In the genomic region with DNA sequence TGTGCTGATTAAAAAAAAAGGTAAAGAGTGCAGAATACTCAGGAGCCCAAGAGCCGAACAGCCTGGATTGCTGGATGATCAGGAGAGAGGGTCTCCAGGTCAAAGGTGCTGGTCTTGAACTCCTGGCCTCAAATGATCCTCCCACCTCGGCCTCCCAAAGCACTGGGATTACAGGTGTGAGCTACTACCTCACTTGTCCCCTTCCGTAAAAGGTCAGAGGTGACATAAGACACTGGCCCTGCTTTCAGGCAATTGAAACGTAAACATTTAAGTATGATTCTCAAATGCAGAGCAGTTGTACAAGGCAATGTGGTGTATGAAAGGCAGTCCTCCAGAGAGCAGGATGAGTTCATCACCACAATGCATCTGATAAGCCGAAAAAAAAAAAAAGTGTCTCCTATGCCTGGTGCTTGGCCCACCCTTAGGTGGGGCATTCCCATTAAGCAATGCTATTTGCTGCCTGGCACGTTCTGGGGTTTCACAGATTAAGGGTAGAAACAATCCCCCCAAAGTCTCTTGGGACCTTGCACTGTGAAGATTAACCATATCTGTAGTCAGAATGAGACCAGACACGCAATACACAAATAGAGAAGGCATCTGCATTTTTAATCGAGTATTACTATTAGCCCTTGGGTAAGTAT, we compare ENCODE assay signal across 1 cellular context.
TF ChIP-seq lines count a peak whose summit lies in the region.

No MANE protein-coding gene starts in this region.

TF ChIP-seq in GM12878, 131 proteins besides CTCF, POLR2A, EP300 and RAD21 (continued from another document and continues in another):
- TF ChIP-seq ELK1 (IDR thresholded peaks at IDR 0.05; ENCODE audit: low read depth, low read length) (no peak), KAT2A (conservative IDR thresholded peaks at IDR 0.05; ENCODE audit: control insufficient read depth, low read depth, low read length) (no peak), STAT1 (conservative IDR thresholded peaks at IDR 0.05) (no peak), USF2 (IDR thresholded peaks at IDR 0.05; ENCODE audit: borderline replicate concordance, low read depth, low read length) (no peak), CUX1 (IDR thresholded peaks at IDR 0.05; ENCODE audit: insufficient replicate concordance, low read depth, low read length) (no peak), NRF1 (conservative IDR thresholded peaks at IDR 0.05; ENCODE audit: low read depth, low read length) (no peak), ZNF274 (IDR thresholded peaks at IDR 0.05; ENCODE audit: insufficient read depth, insufficient read length) (no peak), SIN3A (IDR thresholded peaks at IDR 0.05; ENCODE audit: low read depth, low read length) (no peak), CHD2 (IDR thresholded peaks at IDR 0.05; ENCODE audit: borderline replicate concordance, low read depth, low read length) (peak; percentile 48; the same call in 1 of the 2 replicates), BMI1 (IDR thresholded peaks at IDR 0.05; ENCODE audit: borderline replicate concordance) (peak; percentile 53; the same call in 1 of the 2 replicates), ZBTB33 (IDR thresholded peaks at IDR 0.05) (no peak), NFXL1 (IDR thresholded peaks at IDR 0.05; ENCODE audit: borderline replicate concordance) (no peak), CREM (IDR thresholded peaks at IDR 0.05; ENCODE audit: low read depth) (peak; percentile 72), EED (IDR thresholded peaks at IDR 0.05; ENCODE audit: low read depth) (peak; percentile 74)
- TF ChIP-seq, protein P1, sequence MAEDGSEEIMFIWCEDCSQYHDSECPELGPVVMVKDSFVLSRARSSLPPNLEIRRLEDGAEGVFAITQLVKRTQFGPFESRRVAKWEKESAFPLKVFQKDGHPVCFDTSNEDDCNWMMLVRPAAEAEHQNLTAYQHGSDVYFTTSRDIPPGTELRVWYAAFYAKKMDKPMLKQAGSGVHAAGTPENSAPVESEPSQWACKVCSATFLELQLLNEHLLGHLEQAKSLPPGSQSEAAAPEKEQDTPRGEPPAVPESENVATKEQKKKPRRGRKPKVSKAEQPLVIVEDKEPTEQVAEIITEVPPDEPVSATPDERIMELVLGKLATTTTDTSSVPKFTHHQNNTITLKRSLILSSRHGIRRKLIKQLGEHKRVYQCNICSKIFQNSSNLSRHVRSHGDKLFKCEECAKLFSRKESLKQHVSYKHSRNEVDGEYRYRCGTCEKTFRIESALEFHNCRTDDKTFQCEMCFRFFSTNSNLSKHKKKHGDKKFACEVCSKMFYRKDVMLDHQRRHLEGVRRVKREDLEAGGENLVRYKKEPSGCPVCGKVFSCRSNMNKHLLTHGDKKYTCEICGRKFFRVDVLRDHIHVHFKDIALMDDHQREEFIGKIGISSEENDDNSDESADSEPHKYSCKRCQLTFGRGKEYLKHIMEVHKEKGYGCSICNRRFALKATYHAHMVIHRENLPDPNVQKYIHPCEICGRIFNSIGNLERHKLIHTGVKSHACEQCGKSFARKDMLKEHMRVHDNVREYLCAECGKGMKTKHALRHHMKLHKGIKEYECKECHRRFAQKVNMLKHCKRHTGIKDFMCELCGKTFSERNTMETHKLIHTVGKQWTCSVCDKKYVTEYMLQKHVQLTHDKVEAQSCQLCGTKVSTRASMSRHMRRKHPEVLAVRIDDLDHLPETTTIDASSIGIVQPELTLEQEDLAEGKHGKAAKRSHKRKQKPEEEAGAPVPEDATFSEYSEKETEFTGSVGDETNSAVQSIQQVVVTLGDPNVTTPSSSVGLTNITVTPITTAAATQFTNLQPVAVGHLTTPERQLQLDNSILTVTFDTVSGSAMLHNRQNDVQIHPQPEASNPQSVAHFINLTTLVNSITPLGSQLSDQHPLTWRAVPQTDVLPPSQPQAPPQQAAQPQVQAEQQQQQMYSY (CRISPR knock-in tag; IDR thresholded peaks at IDR 0.05) = no peak
- TF ChIP-seq, protein P2, sequence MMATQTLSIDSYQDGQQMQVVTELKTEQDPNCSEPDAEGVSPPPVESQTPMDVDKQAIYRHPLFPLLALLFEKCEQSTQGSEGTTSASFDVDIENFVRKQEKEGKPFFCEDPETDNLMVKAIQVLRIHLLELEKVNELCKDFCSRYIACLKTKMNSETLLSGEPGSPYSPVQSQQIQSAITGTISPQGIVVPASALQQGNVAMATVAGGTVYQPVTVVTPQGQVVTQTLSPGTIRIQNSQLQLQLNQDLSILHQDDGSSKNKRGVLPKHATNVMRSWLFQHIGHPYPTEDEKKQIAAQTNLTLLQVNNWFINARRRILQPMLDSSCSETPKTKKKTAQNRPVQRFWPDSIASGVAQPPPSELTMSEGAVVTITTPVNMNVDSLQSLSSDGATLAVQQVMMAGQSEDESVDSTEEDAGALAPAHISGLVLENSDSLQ (IDR thresholded peaks at IDR 0.05) = no peak
- TF ChIP-seq, protein P3, sequence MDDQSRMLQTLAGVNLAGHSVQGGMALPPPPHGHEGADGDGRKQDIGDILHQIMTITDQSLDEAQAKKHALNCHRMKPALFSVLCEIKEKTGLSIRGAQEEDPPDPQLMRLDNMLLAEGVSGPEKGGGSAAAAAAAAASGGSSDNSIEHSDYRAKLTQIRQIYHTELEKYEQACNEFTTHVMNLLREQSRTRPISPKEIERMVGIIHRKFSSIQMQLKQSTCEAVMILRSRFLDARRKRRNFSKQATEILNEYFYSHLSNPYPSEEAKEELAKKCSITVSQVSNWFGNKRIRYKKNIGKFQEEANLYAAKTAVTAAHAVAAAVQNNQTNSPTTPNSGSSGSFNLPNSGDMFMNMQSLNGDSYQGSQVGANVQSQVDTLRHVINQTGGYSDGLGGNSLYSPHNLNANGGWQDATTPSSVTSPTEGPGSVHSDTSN (IDR thresholded peaks at IDR 0.05; ENCODE audit: insufficient replicate concordance, low read depth, low read length) = no peak
- TF ChIP-seq, protein P4, sequence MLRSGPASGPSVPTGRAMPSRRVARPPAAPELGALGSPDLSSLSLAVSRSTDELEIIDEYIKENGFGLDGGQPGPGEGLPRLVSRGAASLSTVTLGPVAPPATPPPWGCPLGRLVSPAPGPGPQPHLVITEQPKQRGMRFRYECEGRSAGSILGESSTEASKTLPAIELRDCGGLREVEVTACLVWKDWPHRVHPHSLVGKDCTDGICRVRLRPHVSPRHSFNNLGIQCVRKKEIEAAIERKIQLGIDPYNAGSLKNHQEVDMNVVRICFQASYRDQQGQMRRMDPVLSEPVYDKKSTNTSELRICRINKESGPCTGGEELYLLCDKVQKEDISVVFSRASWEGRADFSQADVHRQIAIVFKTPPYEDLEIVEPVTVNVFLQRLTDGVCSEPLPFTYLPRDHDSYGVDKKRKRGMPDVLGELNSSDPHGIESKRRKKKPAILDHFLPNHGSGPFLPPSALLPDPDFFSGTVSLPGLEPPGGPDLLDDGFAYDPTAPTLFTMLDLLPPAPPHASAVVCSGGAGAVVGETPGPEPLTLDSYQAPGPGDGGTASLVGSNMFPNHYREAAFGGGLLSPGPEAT (IDR thresholded peaks at IDR 0.05; ENCODE audit: low read depth) = peak; percentile 93
- TF ChIP-seq, protein P5, sequence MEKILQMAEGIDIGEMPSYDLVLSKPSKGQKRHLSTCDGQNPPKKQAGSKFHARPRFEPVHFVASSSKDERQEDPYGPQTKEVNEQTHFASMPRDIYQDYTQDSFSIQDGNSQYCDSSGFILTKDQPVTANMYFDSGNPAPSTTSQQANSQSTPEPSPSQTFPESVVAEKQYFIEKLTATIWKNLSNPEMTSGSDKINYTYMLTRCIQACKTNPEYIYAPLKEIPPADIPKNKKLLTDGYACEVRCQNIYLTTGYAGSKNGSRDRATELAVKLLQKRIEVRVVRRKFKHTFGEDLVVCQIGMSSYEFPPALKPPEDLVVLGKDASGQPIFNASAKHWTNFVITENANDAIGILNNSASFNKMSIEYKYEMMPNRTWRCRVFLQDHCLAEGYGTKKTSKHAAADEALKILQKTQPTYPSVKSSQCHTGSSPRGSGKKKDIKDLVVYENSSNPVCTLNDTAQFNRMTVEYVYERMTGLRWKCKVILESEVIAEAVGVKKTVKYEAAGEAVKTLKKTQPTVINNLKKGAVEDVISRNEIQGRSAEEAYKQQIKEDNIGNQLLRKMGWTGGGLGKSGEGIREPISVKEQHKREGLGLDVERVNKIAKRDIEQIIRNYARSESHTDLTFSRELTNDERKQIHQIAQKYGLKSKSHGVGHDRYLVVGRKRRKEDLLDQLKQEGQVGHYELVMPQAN (conservative IDR thresholded peaks at IDR 0.05) = no peak
- TF ChIP-seq, protein P6, sequence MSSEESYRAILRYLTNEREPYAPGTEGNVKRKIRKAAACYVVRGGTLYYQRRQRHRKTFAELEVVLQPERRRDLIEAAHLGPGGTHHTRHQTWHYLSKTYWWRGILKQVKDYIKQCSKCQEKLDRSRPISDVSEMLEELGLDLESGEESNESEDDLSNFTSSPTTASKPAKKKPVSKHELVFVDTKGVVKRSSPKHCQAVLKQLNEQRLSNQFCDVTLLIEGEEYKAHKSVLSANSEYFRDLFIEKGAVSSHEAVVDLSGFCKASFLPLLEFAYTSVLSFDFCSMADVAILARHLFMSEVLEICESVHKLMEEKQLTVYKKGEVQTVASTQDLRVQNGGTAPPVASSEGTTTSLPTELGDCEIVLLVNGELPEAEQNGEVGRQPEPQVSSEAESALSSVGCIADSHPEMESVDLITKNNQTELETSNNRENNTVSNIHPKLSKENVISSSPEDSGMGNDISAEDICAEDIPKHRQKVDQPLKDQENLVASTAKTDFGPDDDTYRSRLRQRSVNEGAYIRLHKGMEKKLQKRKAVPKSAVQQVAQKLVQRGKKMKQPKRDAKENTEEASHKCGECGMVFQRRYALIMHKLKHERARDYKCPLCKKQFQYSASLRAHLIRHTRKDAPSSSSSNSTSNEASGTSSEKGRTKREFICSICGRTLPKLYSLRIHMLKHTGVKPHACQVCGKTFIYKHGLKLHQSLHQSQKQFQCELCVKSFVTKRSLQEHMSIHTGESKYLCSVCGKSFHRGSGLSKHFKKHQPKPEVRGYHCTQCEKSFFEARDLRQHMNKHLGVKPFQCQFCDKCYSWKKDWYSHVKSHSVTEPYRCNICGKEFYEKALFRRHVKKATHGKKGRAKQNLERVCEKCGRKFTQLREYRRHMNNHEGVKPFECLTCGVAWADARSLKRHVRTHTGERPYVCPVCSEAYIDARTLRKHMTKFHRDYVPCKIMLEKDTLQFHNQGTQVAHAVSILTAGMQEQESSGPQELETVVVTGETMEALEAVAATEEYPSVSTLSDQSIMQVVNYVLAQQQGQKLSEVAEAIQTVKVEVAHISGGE (CRISPR knock-in tag; IDR thresholded peaks at IDR 0.05) = no peak
